Comparison of ENCODE assay signal across 7 cellular contexts in the genomic region with DNA sequence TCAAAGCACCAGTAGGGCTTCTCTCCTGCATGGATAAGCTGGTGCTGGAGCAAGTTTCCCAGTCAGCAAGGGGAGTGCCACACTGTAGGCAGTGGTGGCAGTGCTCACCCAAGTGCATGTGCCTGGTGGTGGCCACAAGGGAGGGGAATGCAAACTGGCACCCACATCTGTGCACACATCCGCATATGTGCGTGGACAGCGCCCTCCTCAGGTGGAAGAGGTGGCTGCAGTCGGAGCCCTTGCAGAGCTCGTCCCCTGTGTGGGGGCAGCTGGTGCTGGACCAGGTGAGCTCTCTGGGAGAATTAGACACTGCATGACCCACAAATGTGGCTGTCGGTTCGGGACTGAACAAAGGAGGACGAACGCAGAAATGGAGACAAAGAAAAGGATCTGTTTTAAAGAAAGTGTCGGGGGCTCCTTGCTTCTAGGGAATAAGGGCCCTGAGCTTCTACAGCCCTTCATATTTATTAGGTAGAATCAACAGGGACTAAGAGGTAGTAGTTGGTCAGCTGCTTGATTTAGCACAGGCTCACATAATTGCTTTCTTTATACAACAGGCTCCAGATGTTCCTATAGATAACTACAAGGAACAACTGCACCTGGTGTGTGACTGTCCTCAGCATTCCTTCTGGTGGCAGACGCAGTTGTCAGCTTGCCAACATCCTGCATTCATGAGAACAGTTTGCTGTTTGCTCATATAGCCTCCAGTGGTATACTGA. TPM values are rescaled to one million over a fixed set of nuclear protein-coding genes. Genes with fewer than 3 reads are reported as not detected.
A peak's percentile ranks its signal among the peaks of the same experiment; 100 is the strongest.
DNase-seq lines count a peak whose midpoint lies in the region; ATAC-seq and TF ChIP-seq lines count a peak whose summit lies in the region.

No MANE protein-coding gene starts in this region.

- H3K27me3 ChIP-seq in esophagus squamous epithelium = no peaks in the 10 kb centered on the region

- ATAC-seq in HG03378 (IDR thresholded peaks at IDR 0.05; ENCODE audit: unreplicated experiment) (no peak), GM18858 (IDR thresholded peaks at IDR 0.05; ENCODE audit: unreplicated experiment) (no peak)

- intact Hi-C loops in esophagus squamous epithelium (cut with DNase I) = no loop called here

- no peak overlapping the region for H3K4me3 ChIP-seq in esophagus squamous epithelium
- H3K4me3 ChIP-seq in retinal pigment epithelial cell (ENCODE audit: low read length) = no peak overlapping the region

- no peaks in the 10 kb centered on the region for H3K36me3 ChIP-seq in esophagus squamous epithelium

- peak; percentile 79 for TF ChIP-seq CTCF in GM13976 (IDR thresholded peaks at IDR 0.05; ENCODE audit: borderline replicate concordance, control extremely low read depth, extremely low read depth, insufficient read depth, missing control alignments)
- peak in 5 of 6 experiments; percentile 28 to 74 (median 41) for TF ChIP-seq CTCF in esophagus squamous epithelium (IDR thresholded peaks at IDR 0.05)
- TF ChIP-seq CTCF in retinal pigment epithelial cell (conservative IDR thresholded peaks at IDR 0.05; ENCODE audit: low read depth, low read length) = peak; percentile 70

- peaks cover 0 to 5% (median 3%) of the 10 kb centered on the region in 3 donors for H3K4me1 ChIP-seq in esophagus squamous epithelium

- WGBS in esophagus squamous epithelium, 2 donors = 56 to 66% methylated on average over 8 to 11 of the region's 11 CpGs

- H3K9me3 ChIP-seq in esophagus squamous epithelium = no peaks in the 10 kb centered on the region

- in situ Hi-C loops in GM13976 (cut with MboI; ENCODE audit: low sequenced_read_pairs, unreplicated experiment) = loop anchor here (25.0 kb wide), 2 partner anchors 178 to 503 kb away; partner anchors contain the start of genes DCTPP1, GDPD3, MAPK3 and SEPHS2

- H3K27ac ChIP-seq in esophagus squamous epithelium = no peak overlapping the region

- TF ChIP-seq POLR2A in esophagus squamous epithelium (IDR thresholded peaks at IDR 0.05) = no peak

- DNase-seq in GM13976 (ENCODE audit: low spot score) (peak; percentile 69), NCI-H524 treated with DMSO at 0.1 percent for 48 hours (lab: John Stamatoyannopoulos, UW) (peak; percentile 20), esophagus squamous epithelium (lab: John Stamatoyannopoulos, UW) (no peak), retinal pigment epithelial cell (ENCODE audit: low read depth) (no peak)
- DNase-seq in activated CD8-positive, alpha-beta memory T cell treated with anti-CD3 and anti-CD28 coated beads for 24 hours = peak; percentile 84

RNA-seq across cellular contexts. Expression of gene ZNF689, which starts 5.3 kb away (rescaled TPM):
- 1 to 10 TPM; 2.0 to 6.7 (median 3.8) TPM for total RNA-seq in esophagus squamous epithelium

RNA-seq across cellular contexts. Expression of gene ZNF785, which starts 30.0 kb away (rescaled TPM):
- total RNA-seq in esophagus squamous epithelium = 10 to 100 TPM in 1 of 4 donors, 1 to 10 TPM in 3; 2.7 to 10.9 (median 5.6) TPM

RNA-seq across cellular contexts. Expression of gene PRR14, which starts 35.2 kb away (rescaled TPM):
- 10 to 100 TPM; 16.6 to 21.8 (median 20.3) TPM for total RNA-seq in esophagus squamous epithelium

RNA-seq across cellular contexts. Expression of gene FBRS, which starts 42.7 kb away (rescaled TPM):
- 10 to 100 TPM; 22.3 to 80.2 (median 45.3) TPM for total RNA-seq in esophagus squamous epithelium

RNA-seq across cellular contexts. Expression of gene ZNF688, which starts 44.0 kb away (rescaled TPM):
- total RNA-seq in esophagus squamous epithelium = 10 to 100 TPM in 2 of 4 donors, 1 to 10 TPM in 2; 5.4 to 15.3 (median 10.2) TPM

Comparison
In these comparisons a context has a peak if more than half of its experiments do, and no peak if none do; other contexts are left out.
1. DNase-seq: peak in GM13976 (single experiment), NCI-H524 treated with DMSO at 0.1 percent for 48 hours (single experiment) and activated CD8-positive, alpha-beta memory T cell treated with anti-CD3 and anti-CD28 coated beads for 24 hours (single experiment); none in esophagus squamous epithelium (single experiment) and retinal pigment epithelial cell (single experiment).
2. Peak in every context shown above with its lines, with median percentiles within 50 percentile points of each other: CTCF ChIP-seq.